In the genomic region with DNA sequence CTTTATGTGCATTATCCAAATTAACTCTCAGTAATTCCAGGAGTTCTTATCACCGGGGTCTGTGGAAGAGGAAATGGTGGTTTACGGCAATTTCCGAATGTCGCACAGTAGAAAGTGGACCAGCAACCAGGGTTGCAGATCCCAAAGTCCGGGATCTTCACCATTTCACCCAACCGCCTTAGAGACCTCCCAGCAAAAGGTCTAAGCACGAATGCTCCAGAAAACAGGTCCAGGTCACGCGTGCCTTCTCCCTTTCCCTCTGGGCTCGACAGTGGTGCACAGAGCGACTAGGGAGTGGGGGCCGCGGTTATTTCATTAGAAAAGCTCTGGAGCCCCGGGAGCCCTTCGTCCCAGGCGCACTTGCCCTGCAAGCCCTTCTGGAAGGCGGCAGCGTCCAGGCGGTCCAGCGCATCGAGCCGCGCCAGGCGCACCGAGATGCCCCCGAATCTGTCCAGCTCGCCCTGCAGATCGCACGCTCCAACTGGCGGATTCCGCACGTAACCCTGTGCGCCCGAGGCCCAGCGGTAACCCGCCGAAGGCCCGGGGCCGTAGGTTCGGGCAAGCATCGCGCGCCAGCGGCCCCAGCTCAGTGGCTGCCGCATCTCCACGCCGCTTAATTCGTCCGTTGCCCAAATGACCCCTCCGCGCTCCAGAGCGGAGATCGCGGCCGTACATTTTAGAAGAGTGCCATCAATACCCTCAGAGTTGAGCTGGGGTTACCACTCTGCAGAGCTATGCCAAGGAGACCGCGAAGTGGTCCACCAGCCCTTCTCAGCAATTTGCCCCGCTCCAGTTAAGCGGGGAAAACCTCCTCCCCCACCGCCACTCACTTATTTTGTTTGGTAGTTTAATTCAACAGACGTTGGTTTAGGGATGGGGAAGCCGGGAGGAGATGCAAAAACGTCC, we compare ENCODE assay signal across 8 cellular contexts. TPM values are rescaled to one million over a fixed set of nuclear protein-coding genes. Genes with fewer than 3 reads are reported as not detected.
DNase-seq lines count a peak whose midpoint lies in the region; ATAC-seq and TF ChIP-seq lines count a peak whose summit lies in the region.

A gene with protein sequence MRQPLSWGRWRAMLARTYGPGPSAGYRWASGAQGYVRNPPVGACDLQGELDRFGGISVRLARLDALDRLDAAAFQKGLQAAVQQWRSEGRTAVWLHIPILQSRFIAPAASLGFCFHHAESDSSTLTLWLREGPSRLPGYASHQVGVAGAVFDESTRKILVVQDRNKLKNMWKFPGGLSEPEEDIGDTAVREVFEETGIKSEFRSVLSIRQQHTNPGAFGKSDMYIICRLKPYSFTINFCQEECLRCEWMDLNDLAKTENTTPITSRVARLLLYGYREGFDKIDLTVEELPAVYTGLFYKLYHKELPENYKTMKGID (minus strand): TSS at position 627 of the 906 bp plus-strand sequence. CDS start 25 bp downstream, at position 602.

- ATAC-seq in heart right ventricle (peak; percentile 85 to 97 (median 93)), aorta (ENCODE audit: low FRiP score) (peak; percentile 93)

- DNase-seq in GF-D8 (lab: John Stamatoyannopoulos, UW), result peak; percentile 55
- DNase-seq in GM23248, result peak; percentile 83
- DNase-seq in KG1 (lab: John Stamatoyannopoulos, UW), result peak; percentile 74
- no peak for DNase-seq in SK-N-MC (ENCODE audit: low read depth, low spot score)
- peak; percentile 62 to 78 (median 65) for DNase-seq in adrenal gland
- DNase-seq in heart right ventricle, result peak; percentile 56 to 63
- DNase-seq in pons (ENCODE audit: low spot score), result peak; percentile 73
- DNase-seq in aorta, result peak; percentile 74 to 86

- H3K79me2 ChIP-seq in GM23248 (ENCODE audit: insufficient read depth), result peaks cover 76% of the 10 kb centered on the region

- H3K4me2 ChIP-seq in GM23248 (ENCODE audit: unreplicated experiment), result peak within 1 kb of the TSS; percentile 97

- H3K9me3 ChIP-seq in GM23248 (ENCODE audit: low read depth) (no peaks in the 10 kb centered on the region), SK-N-MC (ENCODE audit: low read depth, low read length) (no peaks in the 10 kb centered on the region), adrenal gland (replicated peaks in 1 of 3) (no peaks in the 10 kb centered on the region), heart right ventricle (no peaks in the 10 kb centered on the region), aorta (ENCODE audit: control insufficient read depth, low read length) (no peaks in the 10 kb centered on the region)

- H3K4me3 ChIP-seq in GM23248, result peak within 1 kb of the TSS; percentile 99
- peak within 1 kb of the TSS; percentile 98 for H3K4me3 ChIP-seq in SK-N-MC
- peak within 1 kb of the TSS; percentile 30 to 96 (median 85) for H3K4me3 ChIP-seq in adrenal gland
- peak within 1 kb of the TSS; percentile 64 to 95 (median 92) for H3K4me3 ChIP-seq in heart right ventricle
- H3K4me3 ChIP-seq in aorta (ENCODE audit: low read length in 2 of 2), result peak within 1 kb of the TSS; percentile 71 to 73

- intact Hi-C loops in adrenal gland (cut with DNase I), result loop anchor here in 1 of 2 donors (10.0 kb wide), 1 partner anchor 177 kb away; no protein-coding TSS in a partner anchor
- intact Hi-C loops in heart right ventricle (cut with DNase I), result loop anchor here in 7 of 10 donors (1.0 to 10.0 kb wide), 6 partner anchors 95 to 320 kb away; partner anchors contain the start of genes FGF2 (in 2 of the 7) and BBS12 (in 1 of the 7)
- intact Hi-C loops in aorta (cut with DNase I), result loop anchor here (1.0 to 5.0 kb wide), 4 partner anchors 95 to 189 kb away; partner anchors contain the start of gene BBS12 (in 1 of the 2)

- H3K4me1 ChIP-seq in GM23248 (ENCODE audit: insufficient read depth), result peaks cover 25% of the 10 kb centered on the region
- H3K4me1 ChIP-seq in adrenal gland (replicated peaks in 1 of 2), result peaks cover 7 to 19% of the 10 kb centered on the region in 2 donors
- peaks cover 0 to 25% (median 17%) of the 10 kb centered on the region in 9 donors for H3K4me1 ChIP-seq in heart right ventricle
- H3K4me1 ChIP-seq in aorta (ENCODE audit: control insufficient read depth in 1 of 2, insufficient read depth in 2 of 2, low read length in 2 of 2), result peaks cover 0 to 1% of the 10 kb centered on the region in 2 donors

- no peaks in the 10 kb centered on the region for H3K9me2 ChIP-seq in GM23248 (ENCODE audit: insufficient read depth)

- H3F3A ChIP-seq in GM23248 (ENCODE audit: insufficient read depth), result peaks cover 19% of the 10 kb centered on the region

- 1% methylated on average over 62 to 63 of the region's 63 CpGs for WGBS in GM23248 (ENCODE audit: low coverage in 1 of 2, low lambda C conversion rate in 2 of 2, missing lambda C conversion rate in 2 of 2), 2 experiments
- 0 to 1% (median 0%) methylated on average over 19 to 63 of the region's 63 CpGs for WGBS in adrenal gland, 4 donors
- WGBS in heart right ventricle, 2 donors, result 0% methylated on average over 63 of the region's 63 CpGs
- 0% methylated on average over 57 to 63 of the region's 63 CpGs for WGBS in aorta, 2 donors

- peak within 1 kb of the TSS; percentile 98 for H2AFZ ChIP-seq in GM23248

- H3K36me3 ChIP-seq in GM23248 (ENCODE audit: low read depth) (no peaks in the 10 kb centered on the region), SK-N-MC (ENCODE audit: insufficient read depth, low read length) (no peaks in the 10 kb centered on the region; the same call in 1 of the 2 replicates), adrenal gland (replicated peaks in 1 of 2) (no peaks in the 10 kb centered on the region), heart right ventricle (peaks cover 0 to 3% (median 0%) of the 10 kb centered on the region in 9 donors), aorta (ENCODE audit: control insufficient read depth in 1 of 2, insufficient read depth in 2 of 2, low read length in 1 of 2) (no peaks in the 10 kb centered on the region)

- H3K27me3 ChIP-seq in GM23248 (replicated peaks; ENCODE audit: insufficient read depth), result no peaks in the 10 kb centered on the region
- H3K27me3 ChIP-seq in adrenal gland, result no peaks in the 10 kb centered on the region
- no peaks in the 10 kb centered on the region for H3K27me3 ChIP-seq in heart right ventricle
- H3K27me3 ChIP-seq in aorta (ENCODE audit: control insufficient read depth in 1 of 2, insufficient read depth in 2 of 2, low read length in 1 of 2), result no peaks in the 10 kb centered on the region

- peak within 1 kb of the TSS; percentile 83 for H3K9ac ChIP-seq in GM23248
- peak within 1 kb of the TSS; percentile 92 for H3K9ac ChIP-seq in SK-N-MC (ENCODE audit: insufficient read length)

- H3K27ac ChIP-seq in GM23248 (peak within 1 kb of the TSS; percentile 65), SK-N-MC (peak within 1 kb of the TSS; percentile 75; the same call in 1 of the 2 replicates), adrenal gland (peak within 1 kb of the TSS in 4 of 5 donors; percentile 45 to 84 (median 61)), heart right ventricle (peak within 1 kb of the TSS; percentile 30 to 90 (median 81)), aorta (ENCODE audit: low read depth in 1 of 2, low read length in 2 of 2) (peak within 1 kb of the TSS in 1 of 2 donors; percentile 68)

- TF ChIP-seq CTCF in adrenal gland (IDR thresholded peaks at IDR 0.05), result no peak
- no peak for TF ChIP-seq CTCF in heart right ventricle (IDR thresholded peaks at IDR 0.05)

- peak in 1 of 2 donors; percentile 25 for TF ChIP-seq POLR2A in adrenal gland (IDR thresholded peaks at IDR 0.05)

- in situ Hi-C loops in GM23248 (cut with MboI), result loop anchor here (10.0 kb wide), 1 partner anchor 317 kb away; no protein-coding TSS in a partner anchor

- H4K20me1 ChIP-seq in GM23248 (ENCODE audit: insufficient read depth), result no peaks in the 10 kb centered on the region

RNA-seq across cellular contexts. Expression of the gene that starts here (rescaled TPM):
- total RNA-seq in GM23248 (2014; rRNA removed; shearing (Covaris generic)), result 4.3 and 4.9 TPM in 2 replicates
- polyA plus RNA-seq in GM23248 (2016; fragmentation: Nextera tagmentation; extraction: Ambion mirVana) (4.1 and 6.0 TPM in 2 replicates), adrenal gland (10 to 100 TPM; 16.4 to 19.6 (median 18.8) TPM), heart right ventricle (10 to 100 TPM in 1 of 2 donors, 1 to 10 TPM in 1; 7.7 to 25.1 TPM), aorta (1 to 10 TPM; 6.5 to 8.4 TPM)
- total RNA-seq in adrenal gland (10 to 100 TPM in 5 of 8 donors, 1 to 10 TPM in 3; 6.4 to 31.1 (median 11.3) TPM), heart right ventricle (10 to 100 TPM; 10.9 to 18.3 (median 14.9) TPM), aorta (1 to 10 TPM; 4.0 to 5.9 TPM)
